1 cellular context compared by ENCODE assay signal in genomic region chr20:50292324-50293243, GRCh38.
TF ChIP-seq lines count a peak whose summit lies in the region.

No MANE protein-coding gene starts in this region.

TF ChIP-seq in K562, 482 proteins besides CTCF, POLR2A, EP300 and RAD21 (continued from another document and continues in another):
- TF ChIP-seq ERF (CRISPR knock-in tag; IDR thresholded peaks at IDR 0.05) (no peak; the same call in 1 of the 2 replicates), ZC3H11A (IDR thresholded peaks at IDR 0.05; ENCODE audit: low read depth, low read length) (no peak; the same call in 1 of the 2 replicates), TOE1 (IDR thresholded peaks at IDR 0.05; ENCODE audit: borderline replicate concordance) (peak; percentile 87), TOE1 (CRISPR knock-in tag; IDR thresholded peaks at IDR 0.05; ENCODE audit: borderline replicate concordance, low read depth) (no peak), POLR2H (tag; IDR thresholded peaks at IDR 0.05; ENCODE audit: low read depth) (no peak), SRSF7 (optimal IDR thresholded peaks at IDR 0.05; ENCODE audit: low read depth, low read length) (no peak), PHB2 (IDR thresholded peaks at IDR 0.05; ENCODE audit: low read depth) (no peak), MLX (CRISPR knock-in tag; conservative IDR thresholded peaks at IDR 0.05) (no peak), ZNF445 (CRISPR knock-in tag; IDR thresholded peaks at IDR 0.05; ENCODE audit: low read depth) (no peak), KLF16 (IDR thresholded peaks at IDR 0.05) (peak; percentile 75), MBD1 (CRISPR knock-in tag; IDR thresholded peaks at IDR 0.05) (no peak), ZNF3 (CRISPR knock-in tag; IDR thresholded peaks at IDR 0.05) (no peak), CEBPG (CRISPR knock-in tag; IDR thresholded peaks at IDR 0.05) (no peak), CEBPG (tag; conservative IDR thresholded peaks at IDR 0.05 in 1 of 2, IDR thresholded peaks at IDR 0.05 in 1 of 2) (no peak), TRIM28 (IDR thresholded peaks at IDR 0.05) (peak; percentile 81), BMI1 (IDR thresholded peaks at IDR 0.05; ENCODE audit: low read length) (no peak), BRF2 (IDR thresholded peaks at IDR 0.05; ENCODE audit: borderline replicate concordance, insufficient read depth, insufficient read length) (no peak), HMG20B (CRISPR knock-in tag; IDR thresholded peaks at IDR 0.05) (no peak), SMC3 (conservative IDR thresholded peaks at IDR 0.05; ENCODE audit: insufficient read depth, low read depth, low read length) (no peak), MECOM (CRISPR knock-in tag; IDR thresholded peaks at IDR 0.05) (peak; percentile 30; the same call in 1 of the 2 replicates), STAG1 (CRISPR knock-in tag; IDR thresholded peaks at IDR 0.05; ENCODE audit: borderline replicate concordance) (no peak), RCOR1 (IDR thresholded peaks at IDR 0.05; ENCODE audit: borderline replicate concordance in 1 of 2, low read depth in 2 of 2, low read length in 2 of 2) (peak; percentile 47 to 93; a peak in 3 of 4 replicates), FOS (IDR thresholded peaks at IDR 0.05; ENCODE audit: extremely low read depth, insufficient read length) (peak; percentile 65), ZNF717 (CRISPR knock-in tag; IDR thresholded peaks at IDR 0.05) (0 out of 2 replicates have a peak, but pooled peaks have one; percentile 63), USF2 (CRISPR knock-in tag; IDR thresholded peaks at IDR 0.05) (peak; percentile 72), NR2C1 (IDR thresholded peaks at IDR 0.05) (peak; percentile 93), NR2C1 (tag; IDR thresholded peaks at IDR 0.05) (peak; percentile 94), BRD4 (IDR thresholded peaks at IDR 0.05) (no peak; the same call in 1 of the 2 replicates), HNRNPK (IDR thresholded peaks at IDR 0.05; ENCODE audit: low read depth, low read length, poor library complexity, severe bottlenecking) (no peak), SNRNP70 (optimal IDR thresholded peaks at IDR 0.05; ENCODE audit: low read depth, low read length) (no peak), LARP7 (IDR thresholded peaks at IDR 0.05) (0 out of 2 replicates have a peak, but pooled peaks have one; percentile 9), SREBF2 (CRISPR knock-in tag; IDR thresholded peaks at IDR 0.05) (no peak), HMG20A (CRISPR knock-in tag; conservative IDR thresholded peaks at IDR 0.05) (no peak), E2F1 (CRISPR knock-in tag; IDR thresholded peaks at IDR 0.05) (peak; percentile 64; the same call in 1 of the 2 replicates), ZNF134 (CRISPR knock-in tag; conservative IDR thresholded peaks at IDR 0.05) (peak; percentile 37; the same call in 1 of the 2 replicates), KDM4B (IDR thresholded peaks at IDR 0.05; ENCODE audit: borderline replicate concordance in 2 of 2, low read depth in 1 of 2) (no peak)
- TF ChIP-seq, protein P1, sequence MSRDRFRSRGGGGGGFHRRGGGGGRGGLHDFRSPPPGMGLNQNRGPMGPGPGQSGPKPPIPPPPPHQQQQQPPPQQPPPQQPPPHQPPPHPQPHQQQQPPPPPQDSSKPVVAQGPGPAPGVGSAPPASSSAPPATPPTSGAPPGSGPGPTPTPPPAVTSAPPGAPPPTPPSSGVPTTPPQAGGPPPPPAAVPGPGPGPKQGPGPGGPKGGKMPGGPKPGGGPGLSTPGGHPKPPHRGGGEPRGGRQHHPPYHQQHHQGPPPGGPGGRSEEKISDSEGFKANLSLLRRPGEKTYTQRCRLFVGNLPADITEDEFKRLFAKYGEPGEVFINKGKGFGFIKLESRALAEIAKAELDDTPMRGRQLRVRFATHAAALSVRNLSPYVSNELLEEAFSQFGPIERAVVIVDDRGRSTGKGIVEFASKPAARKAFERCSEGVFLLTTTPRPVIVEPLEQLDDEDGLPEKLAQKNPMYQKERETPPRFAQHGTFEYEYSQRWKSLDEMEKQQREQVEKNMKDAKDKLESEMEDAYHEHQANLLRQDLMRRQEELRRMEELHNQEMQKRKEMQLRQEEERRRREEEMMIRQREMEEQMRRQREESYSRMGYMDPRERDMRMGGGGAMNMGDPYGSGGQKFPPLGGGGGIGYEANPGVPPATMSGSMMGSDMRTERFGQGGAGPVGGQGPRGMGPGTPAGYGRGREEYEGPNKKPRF (IDR thresholded peaks at IDR 0.05; ENCODE audit: low read depth, low read length) = no peak
- TF ChIP-seq, protein P2, sequence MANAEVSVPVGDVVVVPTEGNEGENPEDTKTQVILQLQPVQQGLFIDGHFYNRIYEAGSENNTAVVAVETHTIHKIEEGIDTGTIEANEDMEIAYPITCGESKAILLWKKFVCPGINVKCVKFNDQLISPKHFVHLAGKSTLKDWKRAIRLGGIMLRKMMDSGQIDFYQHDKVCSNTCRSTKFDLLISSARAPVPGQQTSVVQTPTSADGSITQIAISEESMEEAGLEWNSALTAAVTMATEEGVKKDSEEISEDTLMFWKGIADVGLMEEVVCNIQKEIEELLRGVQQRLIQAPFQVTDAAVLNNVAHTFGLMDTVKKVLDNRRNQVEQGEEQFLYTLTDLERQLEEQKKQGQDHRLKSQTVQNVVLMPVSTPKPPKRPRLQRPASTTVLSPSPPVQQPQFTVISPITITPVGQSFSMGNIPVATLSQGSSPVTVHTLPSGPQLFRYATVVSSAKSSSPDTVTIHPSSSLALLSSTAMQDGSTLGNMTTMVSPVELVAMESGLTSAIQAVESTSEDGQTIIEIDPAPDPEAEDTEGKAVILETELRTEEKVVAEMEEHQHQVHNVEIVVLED (CRISPR knock-in tag; IDR thresholded peaks at IDR 0.05) = peak; percentile 64
- TF ChIP-seq, protein P3, sequence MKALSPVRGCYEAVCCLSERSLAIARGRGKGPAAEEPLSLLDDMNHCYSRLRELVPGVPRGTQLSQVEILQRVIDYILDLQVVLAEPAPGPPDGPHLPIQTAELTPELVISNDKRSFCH (CRISPR knock-in tag; IDR thresholded peaks at IDR 0.05) = peak; percentile 52; the same call in 1 of the 2 replicates
- TF ChIP-seq, protein P3 (tag; IDR thresholded peaks at IDR 0.05) = peak; percentile 91; the same call in 1 of the 2 replicates
- TF ChIP-seq, protein P4, sequence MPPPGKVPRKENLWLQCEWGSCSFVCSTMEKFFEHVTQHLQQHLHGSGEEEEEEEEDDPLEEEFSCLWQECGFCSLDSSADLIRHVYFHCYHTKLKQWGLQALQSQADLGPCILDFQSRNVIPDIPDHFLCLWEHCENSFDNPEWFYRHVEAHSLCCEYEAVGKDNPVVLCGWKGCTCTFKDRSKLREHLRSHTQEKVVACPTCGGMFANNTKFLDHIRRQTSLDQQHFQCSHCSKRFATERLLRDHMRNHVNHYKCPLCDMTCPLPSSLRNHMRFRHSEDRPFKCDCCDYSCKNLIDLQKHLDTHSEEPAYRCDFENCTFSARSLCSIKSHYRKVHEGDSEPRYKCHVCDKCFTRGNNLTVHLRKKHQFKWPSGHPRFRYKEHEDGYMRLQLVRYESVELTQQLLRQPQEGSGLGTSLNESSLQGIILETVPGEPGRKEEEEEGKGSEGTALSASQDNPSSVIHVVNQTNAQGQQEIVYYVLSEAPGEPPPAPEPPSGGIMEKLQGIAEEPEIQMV (tag; conservative IDR thresholded peaks at IDR 0.05; ENCODE audit: low read depth) = peak; percentile 68
- TF ChIP-seq, protein P5, sequence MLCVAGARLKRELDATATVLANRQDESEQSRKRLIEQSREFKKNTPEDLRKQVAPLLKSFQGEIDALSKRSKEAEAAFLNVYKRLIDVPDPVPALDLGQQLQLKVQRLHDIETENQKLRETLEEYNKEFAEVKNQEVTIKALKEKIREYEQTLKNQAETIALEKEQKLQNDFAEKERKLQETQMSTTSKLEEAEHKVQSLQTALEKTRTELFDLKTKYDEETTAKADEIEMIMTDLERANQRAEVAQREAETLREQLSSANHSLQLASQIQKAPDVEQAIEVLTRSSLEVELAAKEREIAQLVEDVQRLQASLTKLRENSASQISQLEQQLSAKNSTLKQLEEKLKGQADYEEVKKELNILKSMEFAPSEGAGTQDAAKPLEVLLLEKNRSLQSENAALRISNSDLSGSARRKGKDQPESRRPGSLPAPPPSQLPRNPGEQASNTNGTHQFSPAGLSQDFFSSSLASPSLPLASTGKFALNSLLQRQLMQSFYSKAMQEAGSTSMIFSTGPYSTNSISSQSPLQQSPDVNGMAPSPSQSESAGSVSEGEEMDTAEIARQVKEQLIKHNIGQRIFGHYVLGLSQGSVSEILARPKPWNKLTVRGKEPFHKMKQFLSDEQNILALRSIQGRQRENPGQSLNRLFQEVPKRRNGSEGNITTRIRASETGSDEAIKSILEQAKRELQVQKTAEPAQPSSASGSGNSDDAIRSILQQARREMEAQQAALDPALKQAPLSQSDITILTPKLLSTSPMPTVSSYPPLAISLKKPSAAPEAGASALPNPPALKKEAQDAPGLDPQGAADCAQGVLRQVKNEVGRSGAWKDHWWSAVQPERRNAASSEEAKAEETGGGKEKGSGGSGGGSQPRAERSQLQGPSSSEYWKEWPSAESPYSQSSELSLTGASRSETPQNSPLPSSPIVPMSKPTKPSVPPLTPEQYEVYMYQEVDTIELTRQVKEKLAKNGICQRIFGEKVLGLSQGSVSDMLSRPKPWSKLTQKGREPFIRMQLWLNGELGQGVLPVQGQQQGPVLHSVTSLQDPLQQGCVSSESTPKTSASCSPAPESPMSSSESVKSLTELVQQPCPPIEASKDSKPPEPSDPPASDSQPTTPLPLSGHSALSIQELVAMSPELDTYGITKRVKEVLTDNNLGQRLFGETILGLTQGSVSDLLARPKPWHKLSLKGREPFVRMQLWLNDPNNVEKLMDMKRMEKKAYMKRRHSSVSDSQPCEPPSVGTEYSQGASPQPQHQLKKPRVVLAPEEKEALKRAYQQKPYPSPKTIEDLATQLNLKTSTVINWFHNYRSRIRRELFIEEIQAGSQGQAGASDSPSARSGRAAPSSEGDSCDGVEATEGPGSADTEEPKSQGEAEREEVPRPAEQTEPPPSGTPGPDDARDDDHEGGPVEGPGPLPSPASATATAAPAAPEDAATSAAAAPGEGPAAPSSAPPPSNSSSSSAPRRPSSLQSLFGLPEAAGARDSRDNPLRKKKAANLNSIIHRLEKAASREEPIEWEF (CRISPR knock-in tag; IDR thresholded peaks at IDR 0.05) = peak; percentile 79
